9 cellular contexts compared by ENCODE assay signal in genomic region chr4:8410641-8411271, GRCh38. TPM values are rescaled to one million over a fixed set of nuclear protein-coding genes. Genes with fewer than 3 reads are reported as not detected.
A peak's percentile ranks its signal among the peaks of the same experiment; 100 is the strongest.
DNase-seq lines count a peak whose midpoint lies in the region; TF ChIP-seq lines count a peak whose summit lies in the region.
"Had no signal": no experiment of that assay in that cellular context is flagged by ENCODE, and none has a peak within 500 bp of the region (broad histone marks: within the 10 kb centered on the region; RNA-seq: fewer than 3 reads in every experiment).

No MANE protein-coding gene starts in this region.

- DNase-seq in stimulated activated CD4-positive, alpha-beta T cell treated with anti-CD3 and anti-CD28 coated beads, Interleukin-15, amount 100 ng/mL, for 24 hours, result peak; percentile 24
- DNase-seq in stimulated activated CD4-positive, alpha-beta T cell treated with anti-CD3 and anti-CD28 coated beads, Interleukin-4, amount 100 ng/mL, for 4 hours, result no peak
- DNase-seq in epithelial cell of proximal tubule (ENCODE audit: low read depth) (no peak), neural crest cell (ENCODE audit: low read depth, low spot score) (peak; percentile 61), middle frontal gyrus (ENCODE audit: extremely low spot score, low spot score) (no peak), NCI-H1436 treated with DMSO at 0.1 percent for 48 hours (lab: John Stamatoyannopoulos, UW) (no peak), occipital lobe (lab: John Stamatoyannopoulos, UW) (no peak)

- H3K4me2 ChIP-seq in OCI-LY3 (ENCODE audit: low read length), result no peak overlapping the region

- H3K79me2 ChIP-seq in OCI-LY3 (ENCODE audit: low read length), result no peaks in the 10 kb centered on the region

- peaks cover 27% of the 10 kb centered on the region for H3K36me3 ChIP-seq in OCI-LY3 (replicated peaks; ENCODE audit: low read depth, low read length)

- no peak overlapping the region for H3K9ac ChIP-seq in OCI-LY3 (ENCODE audit: low read length)

- H3K27me3 Mint-ChIP-seq in neural crest cell (ENCODE audit: low read depth), result no peaks in the 10 kb centered on the region
- H3K27me3 Mint-ChIP-seq: stimulated activated naive CD8-positive, alpha-beta T cell treated with anti-CD3 and anti-CD28 coated beads, Interleukin-15, Interleukin-2, amounts not matched to agents 100 ng/mL and 50 ng/mL, for 24 hours had no signal

- H4K20me1 ChIP-seq in OCI-LY3 (ENCODE audit: insufficient read depth, low read length), result no peaks in the 10 kb centered on the region; the same call in 1 of the 2 replicates

- no peak overlapping the region for H3K27ac Mint-ChIP-seq in neural crest cell (ENCODE audit: unreplicated experiment)
- H3K27ac Mint-ChIP-seq: stimulated activated naive CD8-positive, alpha-beta T cell treated with anti-CD3 and anti-CD28 coated beads, Interleukin-15, Interleukin-2, amounts not matched to agents 100 ng/mL and 50 ng/mL, for 24 hours had no signal

- TF ChIP-seq CTCF in OCI-LY3 (IDR thresholded peaks at IDR 0.05; ENCODE audit: low read depth, low read length) (peak; percentile 19; the same call in 1 of the 2 replicates), epithelial cell of proximal tubule (conservative IDR thresholded peaks at IDR 0.05; ENCODE audit: low read depth, low read length) (peak; percentile 47), neural crest cell (conservative IDR thresholded peaks at IDR 0.05) (peak; percentile 57)

- H3K4me3 ChIP-seq in OCI-LY3 (ENCODE audit: low read length), result no peak overlapping the region
- no peak overlapping the region for H3K4me3 ChIP-seq in epithelial cell of proximal tubule (ENCODE audit: low read depth, low read length)

- no peaks in the 10 kb centered on the region for H3K9me3 ChIP-seq in OCI-LY3 (ENCODE audit: insufficient read depth, low read length)

- H3K4me3 Mint-ChIP-seq in neural crest cell, result no peak overlapping the region
- H3K4me3 Mint-ChIP-seq: stimulated activated naive CD8-positive, alpha-beta T cell treated with anti-CD3 and anti-CD28 coated beads, Interleukin-15, Interleukin-2, amounts not matched to agents 100 ng/mL and 50 ng/mL, for 24 hours had no signal

- peaks cover 5% of the 10 kb centered on the region for H3K9me3 Mint-ChIP-seq in neural crest cell
- H3K9me3 Mint-ChIP-seq: stimulated activated naive CD8-positive, alpha-beta T cell treated with anti-CD3 and anti-CD28 coated beads, Interleukin-15, Interleukin-2, amounts not matched to agents 100 ng/mL and 50 ng/mL, for 24 hours had no signal

- no peaks in the 10 kb centered on the region for H3K4me1 ChIP-seq in OCI-LY3 (ENCODE audit: low read length)

- H3K27ac ChIP-seq in OCI-LY3 (ENCODE audit: low read length), result no peak overlapping the region

- H2AFZ ChIP-seq in OCI-LY3 (ENCODE audit: low read depth, low read length), result no peak overlapping the region

- H3K4me1 Mint-ChIP-seq in neural crest cell, result peaks cover 5% of the 10 kb centered on the region

- peaks cover 12% of the 10 kb centered on the region for H3K36me3 Mint-ChIP-seq in neural crest cell (ENCODE audit: low read depth)

- no peaks in the 10 kb centered on the region for H3K27me3 ChIP-seq in OCI-LY3 (ENCODE audit: low read depth, low read length)

RNA-seq across cellular contexts. Expression of gene ACOX3, which starts 29.8 kb away (rescaled TPM):
- 10.5 and 16.0 TPM in 2 replicates for total RNA-seq in epithelial cell of proximal tubule
- 16.6 and 24.6 TPM in 2 replicates for total RNA-seq in neural crest cell
- total RNA-seq in occipital lobe, result 34.9 TPM

RNA-seq across cellular contexts. Expression of gene TRMT44, which starts 29.8 kb away (rescaled TPM):
- total RNA-seq in epithelial cell of proximal tubule, result 17.8 and 17.9 TPM in 2 replicates
- 20.1 and 24.7 TPM in 2 replicates for total RNA-seq in neural crest cell
- 18.9 TPM for total RNA-seq in occipital lobe

Comparison
In these comparisons a context has a peak if more than half of its experiments do, and no peak if none do; other contexts are left out.
1. DNase-seq: peak in stimulated activated CD4-positive, alpha-beta T cell treated with anti-CD3 and anti-CD28 coated beads, Interleukin-15, amount 100 ng/mL, for 24 hours (single experiment) and neural crest cell (single experiment); none in stimulated activated CD4-positive, alpha-beta T cell treated with anti-CD3 and anti-CD28 coated beads, Interleukin-4, amount 100 ng/mL, for 4 hours (0 of 2), epithelial cell of proximal tubule (single experiment), middle frontal gyrus (single experiment), NCI-H1436 treated with DMSO at 0.1 percent for 48 hours (single experiment) and occipital lobe (single experiment).
2. Peak in every context shown above with its lines, with median percentiles within 50 percentile points of each other: CTCF ChIP-seq.